In genomic region chr1:211928993-211929637, GRCh38 we compare ENCODE assay signal across 9 cellular contexts.
DNase-seq lines count a peak whose midpoint lies in the region; ATAC-seq and TF ChIP-seq lines count a peak whose summit lies in the region.
"Had no signal": no experiment of that assay in that cellular context is flagged by ENCODE, and none has a peak within 500 bp of the region (broad histone marks: within the 10 kb centered on the region; RNA-seq: fewer than 3 reads in every experiment).

No MANE protein-coding gene starts in this region.

- H3K27me3 Mint-ChIP-seq in natural killer cell treated with Interleukin-12 subunit alpha and Interleukin-12 subunit beta and Interleukin-15 and Interleukin-18, amount 100 ng/mL, for 72 hours: peaks cover 0 to 14% of the 10 kb centered on the region in 2 donors

- peaks cover 25 to 33% of the 10 kb centered on the region in 2 donors for H3K4me1 Mint-ChIP-seq in natural killer cell treated with Interleukin-12 subunit alpha and Interleukin-12 subunit beta and Interleukin-15 and Interleukin-18, amount 100 ng/mL, for 72 hours (ENCODE audit: low read depth in 2 of 2)

- no peak for TF ChIP-seq CTCF in breast epithelium (IDR thresholded peaks at IDR 0.05)

- intact Hi-C loops in breast epithelium (cut with DNase I; ENCODE audit: low total_unique reads): no loop called here

- H3K27ac ChIP-seq in breast epithelium: peak overlapping the region; percentile 73 to 80

- peak overlapping the region in 1 of 3 donors; percentile 20 for H3K4me3 ChIP-seq in breast epithelium

- DNase-seq in ELR (ENCODE audit: low read depth): peak; percentile 48
- DNase-seq in NCI-H187 treated with DMSO at 0.1 percent for 48 hours (lab: John Stamatoyannopoulos, UW): peak; percentile 53
- DNase-seq in breast epithelium (ENCODE audit: low spot score in 2 of 2): peak in 1 of 2 donors; percentile 50
- DNase-seq in natural killer cell treated with Interleukin-12 subunit alpha and Interleukin-12 subunit beta and Interleukin-15 and Interleukin-18, amount 100 ng/mL, for 72 hours (ENCODE audit: low spot score): no peak
- DNase-seq in GDM1 (lab: John Stamatoyannopoulos, UW): no peak
- no peak for DNase-seq in stimulated activated CD4-positive, alpha-beta T cell treated with anti-CD3 and anti-CD28 coated beads, Interleukin-4, amount 100 ng/mL, for 4 hours
- DNase-seq in kidney tubule cell (ENCODE audit: low spot score): no peak
- DNase-seq: activated T-cell treated with anti-CD3 and anti-CD28 coated beads, Interleukin-2, amount 50 U/mL, for 24 hours had no signal

- peak overlapping the region; percentile 15 for H3K4me3 Mint-ChIP-seq in natural killer cell treated with Interleukin-12 subunit alpha and Interleukin-12 subunit beta and Interleukin-15 and Interleukin-18, amount 100 ng/mL, for 72 hours
- H3K4me3 Mint-ChIP-seq: activated T-cell treated with anti-CD3 and anti-CD28 coated beads, Interleukin-2, amount 50 U/mL, for 24 hours had no signal

- H3K27me3 ChIP-seq in breast epithelium: no peaks in the 10 kb centered on the region

- H3K9me3 Mint-ChIP-seq in natural killer cell treated with Interleukin-12 subunit alpha and Interleukin-12 subunit beta and Interleukin-15 and Interleukin-18, amount 100 ng/mL, for 72 hours: no peaks in the 10 kb centered on the region
- H3K9me3 Mint-ChIP-seq: activated T-cell treated with anti-CD3 and anti-CD28 coated beads, Interleukin-2, amount 50 U/mL, for 24 hours had no signal

- no peaks in the 10 kb centered on the region for H3K9me3 ChIP-seq in breast epithelium

- H3K4me1 ChIP-seq in breast epithelium: peaks cover 7 to 18% of the 10 kb centered on the region in 2 donors

- H3K27ac Mint-ChIP-seq in natural killer cell treated with Interleukin-12 subunit alpha and Interleukin-12 subunit beta and Interleukin-15 and Interleukin-18, amount 100 ng/mL, for 72 hours: peak overlapping the region; percentile 79 to 82
- H3K27ac Mint-ChIP-seq: activated T-cell treated with anti-CD3 and anti-CD28 coated beads, Interleukin-2, amount 50 U/mL, for 24 hours had no signal

- peak; percentile 53 to 56 for ATAC-seq in natural killer cell treated with Interleukin-12 subunit alpha and Interleukin-12 subunit beta and Interleukin-15 and Interleukin-18, amount 100 ng/mL, for 72 hours
- ATAC-seq in GM21717 (IDR thresholded peaks at IDR 0.05; ENCODE audit: unreplicated experiment): no peak

- H3K36me3 Mint-ChIP-seq in natural killer cell treated with Interleukin-12 subunit alpha and Interleukin-12 subunit beta and Interleukin-15 and Interleukin-18, amount 100 ng/mL, for 72 hours: no peaks in the 10 kb centered on the region

- TF ChIP-seq POLR2A in breast epithelium (IDR thresholded peaks at IDR 0.05): no peak

- no peaks in the 10 kb centered on the region for H3K36me3 ChIP-seq in breast epithelium

Comparison
In these comparisons a context has a peak if more than half of its experiments do, and no peak if none do; other contexts are left out.
1. DNase-seq: peak in ELR (single experiment) and NCI-H187 treated with DMSO at 0.1 percent for 48 hours (single experiment); none in natural killer cell treated with Interleukin-12 subunit alpha and Interleukin-12 subunit beta and Interleukin-15 and Interleukin-18, amount 100 ng/mL, for 72 hours (single experiment), GDM1 (single experiment), stimulated activated CD4-positive, alpha-beta T cell treated with anti-CD3 and anti-CD28 coated beads, Interleukin-4, amount 100 ng/mL, for 4 hours (0 of 2) and kidney tubule cell (single experiment).